16 cellular contexts compared by ENCODE assay signal in the genomic region with DNA sequence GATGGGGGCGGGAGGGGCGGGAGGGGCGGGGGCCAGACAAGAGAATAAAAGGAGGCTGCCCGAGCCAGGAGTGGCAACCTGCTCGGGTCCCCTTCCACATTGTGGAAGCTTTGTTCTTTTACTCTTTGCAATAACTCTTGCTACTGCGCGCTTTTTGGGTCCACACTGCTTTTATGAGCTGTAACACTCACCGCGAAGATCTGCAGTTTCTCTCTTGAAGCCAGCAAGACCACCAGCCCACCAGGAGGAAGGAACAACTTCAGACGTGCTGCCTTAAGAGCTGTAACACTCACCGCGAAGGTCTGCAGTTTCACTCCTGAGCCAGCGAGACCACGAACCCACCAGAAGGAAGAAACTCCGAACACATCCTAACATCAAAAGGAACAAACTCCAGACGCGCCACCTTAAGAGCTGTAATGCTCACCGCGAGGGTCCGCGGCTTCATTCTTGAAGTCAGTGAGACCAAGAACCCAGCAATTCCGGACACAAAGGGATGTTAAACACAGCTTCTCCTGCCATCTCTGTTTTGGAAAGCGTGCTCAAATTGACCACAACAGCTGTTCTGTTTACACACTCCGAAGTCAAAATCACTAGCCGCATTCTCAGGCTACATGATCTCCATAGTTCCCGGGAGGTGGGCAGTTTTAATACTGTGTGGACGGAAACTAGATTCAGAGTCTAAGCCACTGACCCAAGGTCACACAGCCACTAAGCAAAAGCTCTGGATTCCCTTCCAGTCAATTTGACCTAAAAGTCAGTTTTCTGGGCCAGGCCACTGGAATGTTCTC. TPM values are rescaled to one million over a fixed set of nuclear protein-coding genes. Genes with fewer than 3 reads are reported as not detected.
DNase-seq lines count a peak whose midpoint lies in the region; ATAC-seq and TF ChIP-seq lines count a peak whose summit lies in the region.
"Not testable (repeated sequence)": the region's sequence is repeated elsewhere in the genome, so short reads cannot be mapped to it uniquely, and the experiment has no call there.
"Had no signal": no experiment of that assay in that cellular context is flagged by ENCODE, and none has a peak within 500 bp of the region (broad histone marks: within the 10 kb centered on the region; RNA-seq: fewer than 3 reads in every experiment).

No MANE protein-coding gene starts in this region.

- H3K9me3 Mint-ChIP-seq in CD4-positive, CD25-positive, alpha-beta regulatory T cell; activated CD4-positive, alpha-beta memory T cell treated with anti-CD3 and anti-CD28 coated beads for 36 hours; stimulated activated naive CD8-positive, alpha-beta T cell treated with anti-CD3 and anti-CD28 coated beads, Interleukin-15, Interleukin-2, amounts not matched to agents 100 ng/mL and 50 ng/mL, for 24 hours: not testable (repeated sequence)

- peak in 1 of 3 donors; percentile 37 for DNase-seq in CD4-positive, CD25-positive, alpha-beta regulatory T cell
- DNase-seq in PC-9; osteoblast (ENCODE audit: insufficient read length, low spot score, missing footprints): not testable (repeated sequence)
- DNase-seq in activated CD4-positive, alpha-beta memory T cell treated with anti-CD3 and anti-CD28 coated beads for 36 hours, result peak; percentile 31
- peak; percentile 26 for DNase-seq in activated gamma-delta T cell treated with Interleukin-2 at 50 U/mL for 16 hours
- DNase-seq in colonic mucosa, result peak; percentile 15
- DNase-seq in myocyte (ENCODE audit: low read depth), result peak; percentile 92

- not testable (repeated sequence) for H3K27me3 ChIP-seq in CD4-positive, CD25-positive, alpha-beta regulatory T cell (ENCODE audit: control insufficient read depth, insufficient read depth, low read length); PC-9 (ENCODE audit: insufficient read depth, low read depth); colonic mucosa; osteoblast (ENCODE audit: insufficient read depth, low read length)

- not testable (repeated sequence) for H3K4me2 ChIP-seq in PC-9
- peak overlapping the region; percentile 34 for H3K4me2 ChIP-seq in osteoblast (ENCODE audit: insufficient read depth, low read length)

- TF ChIP-seq CTCF in PC-9 (conservative IDR thresholded peaks at IDR 0.05); colonic mucosa (IDR thresholded peaks at IDR 0.05); osteoblast (IDR thresholded peaks at IDR 0.05; ENCODE audit: extremely low read depth, low read depth, low read length): not testable (repeated sequence)

- H3K4me1 Mint-ChIP-seq in CD4-positive, CD25-positive, alpha-beta regulatory T cell, result peaks cover 23 to 57% (median 35%) of the 10 kb centered on the region in 4 donors
- peaks cover 34% of the 10 kb centered on the region for H3K4me1 Mint-ChIP-seq in activated CD4-positive, alpha-beta memory T cell treated with anti-CD3 and anti-CD28 coated beads for 36 hours (ENCODE audit: low read depth)
- H3K4me1 Mint-ChIP-seq in stimulated activated naive CD8-positive, alpha-beta T cell treated with anti-CD3 and anti-CD28 coated beads, Interleukin-15, Interleukin-2, amounts not matched to agents 100 ng/mL and 50 ng/mL, for 24 hours (ENCODE audit: low read depth), result peaks cover 47% of the 10 kb centered on the region

- H3K36me3 ChIP-seq in CD4-positive, CD25-positive, alpha-beta regulatory T cell (ENCODE audit: control insufficient read depth, insufficient read depth, low read length); PC-9 (ENCODE audit: low read depth); colonic mucosa; osteoblast (ENCODE audit: insufficient read depth, low read length): not testable (repeated sequence)

- H3K27ac ChIP-seq in CD4-positive, CD25-positive, alpha-beta regulatory T cell (ENCODE audit: insufficient read depth, low read length, poor library complexity, severe bottlenecking), result peak overlapping the region; percentile 47
- not testable (repeated sequence) for H3K27ac ChIP-seq in PC-9; colonic mucosa; osteoblast (ENCODE audit: low read depth, low read length)

- CTCF ChIA-PET in PC-9 (lab: Charles Lee), result interaction anchor here (0.6 kb wide), 1 partner anchor 71 kb away, joined by 3 read pairs; no protein-coding TSS in a partner anchor
- CTCF ChIA-PET in activated CD4-positive, alpha-beta memory T cell treated with anti-CD3 and anti-CD28 coated beads for 36 hours (lab: Charles Lee), result interaction anchor here (0.6 kb wide), 1 partner anchor 78 kb away, joined by 5 read pairs; no protein-coding TSS in a partner anchor

- H3K27ac Mint-ChIP-seq in CD4-positive, CD25-positive, alpha-beta regulatory T cell, result peak overlapping the region; percentile 84 to 92 (median 91)
- peak overlapping the region; percentile 43 for H3K27ac Mint-ChIP-seq in activated CD4-positive, alpha-beta memory T cell treated with anti-CD3 and anti-CD28 coated beads for 36 hours
- peak overlapping the region; percentile 94 for H3K27ac Mint-ChIP-seq in stimulated activated naive CD8-positive, alpha-beta T cell treated with anti-CD3 and anti-CD28 coated beads, Interleukin-15, Interleukin-2, amounts not matched to agents 100 ng/mL and 50 ng/mL, for 24 hours

- intact Hi-C loops in PC-9 (cut with micrococcal nuclease; ENCODE audit: unreplicated experiment); activated CD4-positive, alpha-beta memory T cell treated with anti-CD3 and anti-CD28 coated beads for 36 hours (cut with micrococcal nuclease); colonic mucosa (cut with DNase I): not testable (repeated sequence)

- H4K20me1 ChIP-seq in PC-9 (ENCODE audit: insufficient read depth); osteoblast (ENCODE audit: insufficient read depth, low read length): not testable (repeated sequence)

- not testable (repeated sequence) for H3K79me2 ChIP-seq in PC-9 (ENCODE audit: low read depth); osteoblast (ENCODE audit: insufficient read depth, low read length)

- H2AFZ ChIP-seq in PC-9, result not testable (repeated sequence)
- peak overlapping the region; percentile 65 for H2AFZ ChIP-seq in osteoblast (ENCODE audit: low read length)

- H3K4me3 Mint-ChIP-seq in CD4-positive, CD25-positive, alpha-beta regulatory T cell, result peak overlapping the region; percentile 81 to 91 (median 85)
- H3K4me3 Mint-ChIP-seq in activated CD4-positive, alpha-beta memory T cell treated with anti-CD3 and anti-CD28 coated beads for 36 hours, result peak overlapping the region; percentile 50
- H3K4me3 Mint-ChIP-seq in stimulated activated naive CD8-positive, alpha-beta T cell treated with anti-CD3 and anti-CD28 coated beads, Interleukin-15, Interleukin-2, amounts not matched to agents 100 ng/mL and 50 ng/mL, for 24 hours, result peak overlapping the region; percentile 82

- H3K9ac ChIP-seq in colonic mucosa (ENCODE audit: low read depth in 2 of 2, low read length in 2 of 2), result not testable (repeated sequence)

- H3K9me3 ChIP-seq in CD4-positive, CD25-positive, alpha-beta regulatory T cell (ENCODE audit: control insufficient read depth in 2 of 2, low read length in 2 of 2); PC-9 (ENCODE audit: insufficient read depth, low read depth); colonic mucosa; osteoblast (ENCODE audit: low read depth, low read length): not testable (repeated sequence)

- POLR2A ChIA-PET in PC-9 (lab: Charles Lee; ENCODE audit: unreplicated experiment), result interaction anchor here (0.6 to 1.8 kb wide), 3 partner anchors 15 to 64 kb away, joined by 3 to 6 read pairs (median 5); a partner anchor contains a TSS
- POLR2A ChIA-PET in activated CD4-positive, alpha-beta memory T cell treated with anti-CD3 and anti-CD28 coated beads for 36 hours (lab: Charles Lee), result interaction anchor here (1.4 to 3.1 kb wide), 5 partner anchors 8 to 16 kb away, joined by 3 to 20 read pairs (median 7); a partner anchor contains a TSS

- not testable (repeated sequence) for H3K9me2 ChIP-seq in PC-9 (ENCODE audit: insufficient read depth)

- peaks cover 37% of the 10 kb centered on the region for H3K4me1 ChIP-seq in CD4-positive, CD25-positive, alpha-beta regulatory T cell (ENCODE audit: control insufficient read depth, insufficient read depth, low read length, poor library complexity, severe bottlenecking)
- H3K4me1 ChIP-seq in PC-9 (replicated peaks; ENCODE audit: insufficient read depth); colonic mucosa; osteoblast (ENCODE audit: insufficient read depth, low read length): not testable (repeated sequence)

- peaks cover 16% of the 10 kb centered on the region for H3K36me3 Mint-ChIP-seq in CD4-positive, CD25-positive, alpha-beta regulatory T cell
- H3K36me3 Mint-ChIP-seq in activated CD4-positive, alpha-beta memory T cell treated with anti-CD3 and anti-CD28 coated beads for 36 hours; stimulated activated naive CD8-positive, alpha-beta T cell treated with anti-CD3 and anti-CD28 coated beads, Interleukin-15, Interleukin-2, amounts not matched to agents 100 ng/mL and 50 ng/mL, for 24 hours (ENCODE audit: low read depth): not testable (repeated sequence)

- H3F3A ChIP-seq in PC-9 (ENCODE audit: insufficient read depth, low read depth), result not testable (repeated sequence)

- TSS peak; percentile 49 for BruUV-seq in PC-9 (replicated peaks; lab: Mats Ljungman, UMichigan)

- not testable (repeated sequence) for ATAC-seq in CD4-positive, CD25-positive, alpha-beta regulatory T cell (ENCODE audit: low read depth in 2 of 2)

- H3K4me3 ChIP-seq in CD4-positive, CD25-positive, alpha-beta regulatory T cell (ENCODE audit: low read depth, low read length), result peak overlapping the region; percentile 31
- not testable (repeated sequence) for H3K4me3 ChIP-seq in PC-9; colonic mucosa; osteoblast (ENCODE audit: insufficient read depth, low read length)

- not testable (repeated sequence) for H3K27me3 Mint-ChIP-seq in CD4-positive, CD25-positive, alpha-beta regulatory T cell; activated CD4-positive, alpha-beta memory T cell treated with anti-CD3 and anti-CD28 coated beads for 36 hours; stimulated activated naive CD8-positive, alpha-beta T cell treated with anti-CD3 and anti-CD28 coated beads, Interleukin-15, Interleukin-2, amounts not matched to agents 100 ng/mL and 50 ng/mL, for 24 hours

RNA-seq across cellular contexts. Expression of a gene that starts 11.9 kb away (rescaled TPM):
- total RNA-seq in CD4-positive, CD25-positive, alpha-beta regulatory T cell, result not detected
- under 1 TPM in 2 of 4 donors, not detected in 2; 0.28 to 0.47 TPM for polyA plus RNA-seq in CD4-positive, CD25-positive, alpha-beta regulatory T cell
- total RNA-seq in PC-9 (2021), result 8.8 and 13.6 TPM in 2 replicates
- under 1 TPM in 1 of 2 experiments, not detected in 1; 0.44 TPM for total RNA-seq in activated CD4-positive, alpha-beta memory T cell treated with anti-CD3 and anti-CD28 coated beads for 36 hours
- 10 to 100 TPM in 1 of 2 donors, 1 to 10 TPM in 1; 1.9 to 11.1 TPM for total RNA-seq in colonic mucosa
- total RNA-seq in myocyte, result 0.52 and 2.3 TPM in 2 replicates
- polyA plus RNA-seq in myocyte (2012), result 1.8 TPM
- total RNA-seq in osteoblast, result not detected in 2 replicates
- total RNA-seq: esophagus muscularis mucosa, IMR-90, osteocyte, renal cortical epithelial cell, vagina had no signal
- polyA plus RNA-seq: heart right ventricle, IMR-90 had no signal

RNA-seq across cellular contexts. Expression of a gene that starts 14.7 kb away (rescaled TPM):
- 118 TPM for total RNA-seq in CD4-positive, CD25-positive, alpha-beta regulatory T cell
- 100 to 1,000 TPM; 405 to 493 (median 439) TPM for polyA plus RNA-seq in CD4-positive, CD25-positive, alpha-beta regulatory T cell
- total RNA-seq in PC-9 (2021) (64.6 and 99.9 TPM in 2 replicates), colonic mucosa (10 to 100 TPM in 1 of 2 donors, 1 to 10 TPM in 1; 9.9 to 40.7 TPM), myocyte (15.8 and 20.4 TPM in 2 replicates), osteoblast (18.9 and 26.1 TPM in 2 replicates)
- total RNA-seq in activated CD4-positive, alpha-beta memory T cell treated with anti-CD3 and anti-CD28 coated beads for 36 hours, result 10 to 100 TPM; 35.7 to 36.3 TPM
- polyA plus RNA-seq in myocyte (2012), result 29.2 TPM

RNA-seq across cellular contexts. Expression of a gene that starts 45.4 kb away (rescaled TPM):
- 0.94 TPM for total RNA-seq in CD4-positive, CD25-positive, alpha-beta regulatory T cell
- polyA plus RNA-seq in CD4-positive, CD25-positive, alpha-beta regulatory T cell, result not detected
- not detected in 2 replicates for total RNA-seq in PC-9 (2021)
- total RNA-seq in activated CD4-positive, alpha-beta memory T cell treated with anti-CD3 and anti-CD28 coated beads for 36 hours, result not detected
- total RNA-seq in colonic mucosa, result under 1 TPM in 1 of 2 donors, not detected in 1; 0.24 TPM
- 0.08 and 0.16 TPM in 2 replicates for total RNA-seq in myocyte
- 0.06 TPM for polyA plus RNA-seq in myocyte (2012)
- under 0.01 TPM in 1 of 2 replicates, not detected in the other for total RNA-seq in osteoblast
- total RNA-seq: A172, esophagus muscularis mucosa, IMR-90, MCF 10A, osteocyte, renal cortical epithelial cell had no signal
- polyA plus RNA-seq: IMR-90 had no signal

Comparison
In these comparisons a context has a peak if more than half of its experiments do, and no peak if none do; other contexts are left out.
1. H3K27ac Mint-ChIP-seq: peak in every context shown above with its lines; median percentile 94 in stimulated activated naive CD8-positive, alpha-beta T cell treated with anti-CD3 and anti-CD28 coated beads, Interleukin-15, Interleukin-2, amounts not matched to agents 100 ng/mL and 50 ng/mL, for 24 hours; 91 in CD4-positive, CD25-positive, alpha-beta regulatory T cell; 43 in activated CD4-positive, alpha-beta memory T cell treated with anti-CD3 and anti-CD28 coated beads for 36 hours.